15 cellular contexts compared by ENCODE assay signal in the genomic region with DNA sequence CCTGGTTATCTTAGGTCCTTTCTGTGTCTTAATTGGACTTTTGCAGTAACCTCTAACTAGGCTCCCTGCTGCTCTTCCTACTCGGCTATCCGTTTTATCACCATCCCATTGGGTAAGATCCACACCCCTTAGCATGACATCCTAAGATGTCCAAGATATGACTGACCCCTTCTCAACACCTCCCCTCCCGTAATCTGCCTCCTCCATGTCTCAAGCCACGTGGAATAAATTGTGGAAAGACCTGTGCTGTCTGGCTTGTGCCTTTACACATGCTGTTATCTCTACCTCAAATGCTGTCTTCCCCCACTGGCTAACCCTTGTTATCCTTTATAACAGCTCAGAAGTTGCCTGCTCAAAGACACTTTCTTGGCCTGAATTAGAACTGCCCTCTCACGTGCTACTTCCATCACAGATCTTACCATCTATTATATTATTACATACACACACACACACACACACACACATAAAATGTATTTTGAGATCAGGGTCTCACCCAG. TPM values are rescaled to one million over a fixed set of nuclear protein-coding genes. Genes with fewer than 3 reads are reported as not detected.
DNase-seq lines count a peak whose midpoint lies in the region; TF ChIP-seq lines count a peak whose summit lies in the region.
"Had no signal": no experiment of that assay in that cellular context is flagged by ENCODE, and none has a peak within 500 bp of the region (broad histone marks: within the 10 kb centered on the region; RNA-seq: fewer than 3 reads in every experiment).

No MANE protein-coding gene starts in this region.

- H3K4me3 ChIP-seq in uterus: no peak overlapping the region
- H3K4me3 ChIP-seq: BLaER1 had no signal

- H3K4me1 Mint-ChIP-seq in activated CD4-positive, alpha-beta T cell treated with anti-CD3 and anti-CD28 coated beads, Interleukin-2, amount 10 ng/mL, durations not matched to agents 24 days and 14 days: peaks cover 14% of the 10 kb centered on the region
- H3K4me1 Mint-ChIP-seq in HFFc6 (ENCODE audit: low read depth) (no peaks in the 10 kb centered on the region; the same call in 1 of the 2 replicates), mesothelial cell of epicardium (peaks cover 6% of the 10 kb centered on the region)
- peaks cover 9% of the 10 kb centered on the region for H3K4me1 Mint-ChIP-seq in activated T-helper 1 cell treated with anti-CD3 and anti-CD28 coated beads, Interleukin-12 subunit alpha, Interleukin-12 subunit beta, Interleukin-2, Interleukin-4 antibody, amounts not matched to agents 30 ng/mL and 10 ng/mL and 1 ng/mL, durations not matched to agents 14 hours and 24 hours and 36 hours (ENCODE audit: low read depth)

- TF ChIP-seq CTCF in HFFc6 (IDR thresholded peaks at IDR 0.05) (no peak), mesothelial cell of epicardium (IDR thresholded peaks at IDR 0.05; ENCODE audit: unreplicated experiment) (no peak), uterus (IDR thresholded peaks at IDR 0.05) (no peak)

- H3K36me3 ChIP-seq in uterus: no peaks in the 10 kb centered on the region

- no peak for TF ChIP-seq POLR2A in uterus (IDR thresholded peaks at IDR 0.05)

- H3K27me3 ChIP-seq in uterus: no peaks in the 10 kb centered on the region
- H3K27me3 ChIP-seq: BLaER1 had no signal

- H3K4me3 Mint-ChIP-seq in activated CD4-positive, alpha-beta T cell treated with anti-CD3 and anti-CD28 coated beads, Interleukin-2, amount 10 ng/mL, durations not matched to agents 24 days and 14 days: no peak overlapping the region
- H3K4me3 Mint-ChIP-seq in HFFc6: no peak overlapping the region
- no peak overlapping the region for H3K4me3 Mint-ChIP-seq in activated T-helper 1 cell treated with anti-CD3 and anti-CD28 coated beads, Interleukin-12 subunit alpha, Interleukin-12 subunit beta, Interleukin-2, Interleukin-4 antibody, amounts not matched to agents 30 ng/mL and 10 ng/mL and 1 ng/mL, durations not matched to agents 14 hours and 24 hours and 36 hours
- H3K4me3 Mint-ChIP-seq in mesothelial cell of epicardium: no peak overlapping the region

- intact Hi-C loops in activated CD4-positive, alpha-beta T cell treated with anti-CD3 and anti-CD28 coated beads, Interleukin-2, amount 10 ng/mL, durations not matched to agents 24 days and 14 days (cut with micrococcal nuclease): no loop called here
- intact Hi-C loops in activated T-helper 1 cell treated with anti-CD3 and anti-CD28 coated beads, Interleukin-12 subunit alpha, Interleukin-12 subunit beta, Interleukin-2, Interleukin-4 antibody, amounts not matched to agents 30 ng/mL and 10 ng/mL and 1 ng/mL, durations not matched to agents 14 hours and 24 hours and 36 hours (cut with micrococcal nuclease): no loop called here
- intact Hi-C loops in uterus (cut with DNase I; ENCODE audit: low total_unique reads): no loop called here

- H3K27ac ChIP-seq in uterus: no peak overlapping the region
- H3K27ac ChIP-seq: BLaER1 had no signal

- H3K27me3 Mint-ChIP-seq in activated CD4-positive, alpha-beta T cell treated with anti-CD3 and anti-CD28 coated beads, Interleukin-2, amount 10 ng/mL, durations not matched to agents 24 days and 14 days: no peaks in the 10 kb centered on the region
- peaks cover 7% of the 10 kb centered on the region for H3K27me3 Mint-ChIP-seq in HFFc6 (ENCODE audit: insufficient read depth)
- no peaks in the 10 kb centered on the region for H3K27me3 Mint-ChIP-seq in activated T-helper 1 cell treated with anti-CD3 and anti-CD28 coated beads, Interleukin-12 subunit alpha, Interleukin-12 subunit beta, Interleukin-2, Interleukin-4 antibody, amounts not matched to agents 30 ng/mL and 10 ng/mL and 1 ng/mL, durations not matched to agents 14 hours and 24 hours and 36 hours (ENCODE audit: insufficient read depth)
- no peaks in the 10 kb centered on the region for H3K27me3 Mint-ChIP-seq in mesothelial cell of epicardium (ENCODE audit: low read depth)

- no peaks in the 10 kb centered on the region for H3K9me3 ChIP-seq in uterus
- H3K9me3 ChIP-seq: BLaER1 had no signal

- no peaks in the 10 kb centered on the region for H3K9me3 Mint-ChIP-seq in activated CD4-positive, alpha-beta T cell treated with anti-CD3 and anti-CD28 coated beads, Interleukin-2, amount 10 ng/mL, durations not matched to agents 24 days and 14 days
- H3K9me3 Mint-ChIP-seq in HFFc6: no peaks in the 10 kb centered on the region
- H3K9me3 Mint-ChIP-seq in activated T-helper 1 cell treated with anti-CD3 and anti-CD28 coated beads, Interleukin-12 subunit alpha, Interleukin-12 subunit beta, Interleukin-2, Interleukin-4 antibody, amounts not matched to agents 30 ng/mL and 10 ng/mL and 1 ng/mL, durations not matched to agents 14 hours and 24 hours and 36 hours: no peaks in the 10 kb centered on the region
- no peaks in the 10 kb centered on the region for H3K9me3 Mint-ChIP-seq in mesothelial cell of epicardium

- H3K27ac Mint-ChIP-seq in activated CD4-positive, alpha-beta T cell treated with anti-CD3 and anti-CD28 coated beads, Interleukin-2, amount 10 ng/mL, durations not matched to agents 24 days and 14 days: peak overlapping the region; percentile 6
- peak overlapping the region; percentile 2; the same call in 1 of the 2 replicates for H3K27ac Mint-ChIP-seq in HFFc6
- H3K27ac Mint-ChIP-seq in activated T-helper 1 cell treated with anti-CD3 and anti-CD28 coated beads, Interleukin-12 subunit alpha, Interleukin-12 subunit beta, Interleukin-2, Interleukin-4 antibody, amounts not matched to agents 30 ng/mL and 10 ng/mL and 1 ng/mL, durations not matched to agents 14 hours and 24 hours and 36 hours: peak overlapping the region; percentile 0
- H3K27ac Mint-ChIP-seq in mesothelial cell of epicardium: peak overlapping the region; percentile 4

- no peak for DNase-seq in activated CD4-positive, alpha-beta T cell treated with anti-CD3 and anti-CD28 coated beads, Interleukin-2, amount 10 ng/mL, durations not matched to agents 24 days and 14 days
- DNase-seq in activated CD4-positive, alpha-beta T cell treated with anti-CD3 and anti-CD28 coated beads, Interleukin-2, amount 50 U/mL, for 1 hour: no peak
- DNase-seq in HFFc6 (no peak), mesothelial cell of epicardium (ENCODE audit: low spot score in 2 of 2, unreplicated experiment in 2 of 2) (no peak), NCI-H748 treated with DMSO at 0.1 percent for 48 hours (lab: John Stamatoyannopoulos, UW) (no peak), uterus (no peak), NCI-H2029 treated with DMSO at 0.1 percent for 48 hours (lab: John Stamatoyannopoulos, UW) (no peak)
- DNase-seq in activated T-helper 1 cell treated with anti-CD3 and anti-CD28 coated beads, Interleukin-12 subunit alpha, Interleukin-12 subunit beta, Interleukin-2, Interleukin-4 antibody, amounts not matched to agents 30 ng/mL and 10 ng/mL and 1 ng/mL, durations not matched to agents 14 hours and 24 hours and 36 hours (ENCODE audit: low spot score): no peak
- DNase-seq: activated T-cell treated with anti-CD3 and anti-CD28 coated beads, Interleukin-2, amount 50 U/mL, for 1 hour; anterior cingulate cortex; mammary epithelial cell; NCI-H1092; NCI-H2171 treated with DMSO at 0.1 percent for 48 hours; NCI-H774 had no signal

- H3K36me3 Mint-ChIP-seq in activated CD4-positive, alpha-beta T cell treated with anti-CD3 and anti-CD28 coated beads, Interleukin-2, amount 10 ng/mL, durations not matched to agents 24 days and 14 days (ENCODE audit: low read depth): peaks cover 54% of the 10 kb centered on the region
- H3K36me3 Mint-ChIP-seq in HFFc6 (ENCODE audit: low read depth): peaks cover 41% of the 10 kb centered on the region
- H3K36me3 Mint-ChIP-seq in activated T-helper 1 cell treated with anti-CD3 and anti-CD28 coated beads, Interleukin-12 subunit alpha, Interleukin-12 subunit beta, Interleukin-2, Interleukin-4 antibody, amounts not matched to agents 30 ng/mL and 10 ng/mL and 1 ng/mL, durations not matched to agents 14 hours and 24 hours and 36 hours (ENCODE audit: low read depth): peaks cover 51% of the 10 kb centered on the region
- peaks cover 34% of the 10 kb centered on the region for H3K36me3 Mint-ChIP-seq in mesothelial cell of epicardium

- no peaks in the 10 kb centered on the region for H3K4me1 ChIP-seq in uterus

RNA-seq across cellular contexts. Expression of a gene that starts 26.5 kb away (rescaled TPM):
- total RNA-seq in activated CD4-positive, alpha-beta T cell treated with anti-CD3 and anti-CD28 coated beads, Interleukin-2, amount 10 ng/mL, durations not matched to agents 24 days and 14 days: 106 and 107 TPM in 2 replicates
- 100 to 1,000 TPM in 1 of 6 experiments, 10 to 100 TPM in 5; 85.7 to 101 (median 94.5) TPM for total RNA-seq in HFFc6 (2021; fragmentation: NEBNext Ultra II Directional; extraction: Animal tissue kit (Norgen Biotek cat#: 25700))
- 99.8 and 105 TPM in 2 replicates for total RNA-seq in activated T-helper 1 cell treated with anti-CD3 and anti-CD28 coated beads, Interleukin-12 subunit alpha, Interleukin-12 subunit beta, Interleukin-2, Interleukin-4 antibody, amounts not matched to agents 30 ng/mL and 10 ng/mL and 1 ng/mL, durations not matched to agents 14 hours and 24 hours and 36 hours
- 45.5 to 46.7 TPM (median 46.1 TPM) in 3 replicates for total RNA-seq in mesothelial cell of epicardium
- 10 to 100 TPM; 18.7 to 46.9 (median 37.6) TPM for total RNA-seq in uterus
